ENCODE assay signal across 8 cellular contexts in genomic region chr22:28799834-28800307, GRCh38. TPM values are rescaled to one million over a fixed set of nuclear protein-coding genes. Genes with fewer than 3 reads are reported as not detected.
DNase-seq lines count a peak whose midpoint lies in the region; ATAC-seq and TF ChIP-seq lines count a peak whose summit lies in the region.

No MANE protein-coding gene starts in this region.

- no peak for TF ChIP-seq POLR2A in GM18505 (IDR thresholded peaks at IDR 0.05; ENCODE audit: borderline replicate concordance, extremely low read depth, insufficient read depth, insufficient read length)

- DNase-seq in ACHN (peak; percentile 59), SK-MEL-5 (ENCODE audit: low read depth, low spot score) (peak; percentile 51), dedifferentiated amniotic fluid mesenchymal stem cell (ENCODE audit: extremely low spot score) (peak; percentile 18), left lobe of liver (ENCODE audit: low spot score) (peak; percentile 66), DMS153 (lab: John Stamatoyannopoulos, UW) (no peak)
- peak; percentile 24 for DNase-seq in stimulated activated CD4-positive, alpha-beta T cell treated with anti-CD3 and anti-CD28 coated beads, Interleukin-4, amount 100 ng/mL, for 24 hours

- ATAC-seq in GM18505 (IDR thresholded peaks at IDR 0.05; ENCODE audit: unreplicated experiment) (peak; percentile 34), HG03097 (IDR thresholded peaks at IDR 0.05; ENCODE audit: low FRiP score, unreplicated experiment) (peak; percentile 15), left lobe of liver (peak; percentile 49)

- in situ Hi-C loops in ACHN (cut with HindIII; ENCODE audit: low pct_ligation_motif_present, low pct_unique_long_range_greater_than_20kb, low sequenced_read_pairs), result no loop called here
- in situ Hi-C loops in SK-MEL-5 (cut with HindIII; ENCODE audit: low pct_unique_long_range_greater_than_20kb, low sequenced_read_pairs), result no loop called here

RNA-seq across cellular contexts. Expression of gene XBP1, which starts 0.5 kb away (rescaled TPM):
- total RNA-seq in SK-MEL-5 (2014; rRNA removed; shearing (Covaris generic)), result 253 and 286 TPM in 2 replicates
- 227 and 238 TPM in 2 replicates for polyA plus RNA-seq in SK-MEL-5 (2015; cell fraction: cytosol; rRNA removed)
- polyA plus RNA-seq in SK-MEL-5 (2015; cell fraction: nucleus; rRNA removed), result 162 and 182 TPM in 2 replicates
- 389 TPM for total RNA-seq in left lobe of liver

RNA-seq across cellular contexts. Expression of gene CCDC117, which starts 27.4 kb away (rescaled TPM):
- total RNA-seq in SK-MEL-5 (2014; rRNA removed; shearing (Covaris generic)), result 37.2 and 42.2 TPM in 2 replicates
- 23.5 and 28.0 TPM in 2 replicates for polyA plus RNA-seq in SK-MEL-5 (2015; cell fraction: cytosol; rRNA removed)
- 13.9 and 14.5 TPM in 2 replicates for polyA plus RNA-seq in SK-MEL-5 (2015; cell fraction: nucleus; rRNA removed)
- 27.6 TPM for total RNA-seq in left lobe of liver

RNA-seq across cellular contexts. Expression of gene HSCB, which starts 58.0 kb away (rescaled TPM):
- total RNA-seq in SK-MEL-5 (2014; rRNA removed; shearing (Covaris generic)), result 30.3 and 32.9 TPM in 2 replicates
- 22.3 and 27.8 TPM in 2 replicates for polyA plus RNA-seq in SK-MEL-5 (2015; cell fraction: cytosol; rRNA removed)
- polyA plus RNA-seq in SK-MEL-5 (2015; cell fraction: nucleus; rRNA removed), result 3.9 TPM in 2 replicates
- total RNA-seq in left lobe of liver, result 11.6 TPM

RNA-seq across cellular contexts. Expression of gene CHEK2, which starts 58.3 kb away (rescaled TPM):
- total RNA-seq in SK-MEL-5 (2014; rRNA removed; shearing (Covaris generic)), result 25.5 and 29.1 TPM in 2 replicates
- 19.8 and 27.0 TPM in 2 replicates for polyA plus RNA-seq in SK-MEL-5 (2015; cell fraction: cytosol; rRNA removed)
- 55.2 and 63.3 TPM in 2 replicates for polyA plus RNA-seq in SK-MEL-5 (2015; cell fraction: nucleus; rRNA removed)
- 2.7 TPM for total RNA-seq in left lobe of liver
